26 cellular contexts compared by ENCODE assay signal in genomic region chr7:47886412-47886811, GRCh38.
"Had no signal": no experiment of that assay in that cellular context is flagged by ENCODE, and none has a peak within 500 bp of the region (broad histone marks: within the 10 kb centered on the region; RNA-seq: fewer than 3 reads in every experiment).

No MANE protein-coding gene starts in this region.

- H3K9ac ChIP-seq: neural progenitor cell had no signal

- H3K4me2 ChIP-seq: neural progenitor cell had no signal

- ATAC-seq: natural killer cell; pancreas; right lobe of liver; stimulated activated naive B cell treated with anti-CD40 and anti-IgM and Interleukin-4, amounts not matched to agents 10 μg/mL and 1 μg/mL and 100 μg/mL, for 72 hours had no signal

- DNase-seq: naive B cell; natural killer cell; occipital lobe; pancreas; right cardiac atrium; right lobe of liver; sigmoid colon; small intestine; stimulated activated CD4-positive, alpha-beta T cell treated with anti-CD3 and anti-CD28 coated beads, Interleukin-15, amount 100 ng/mL, for 24 hours; stimulated activated CD4-positive, alpha-beta T cell treated with anti-CD3 and anti-CD28 coated beads, Interleukin-2, amount 100 ng/mL, for 24 hours; stimulated activated CD4-positive, alpha-beta T cell treated with anti-CD3 and anti-CD28 coated beads, Interleukin-2, amount 100 ng/mL, for 48 hours; stimulated activated CD4-positive, alpha-beta T cell treated with anti-CD3 and anti-CD28 coated beads, Interleukin-4, amount 100 ng/mL, for 24 hours; stimulated activated naive B cell treated with anti-CD40 and anti-IgM and Interleukin-4, amounts not matched to agents 10 μg/mL and 1 μg/mL and 100 μg/mL, for 72 hours; stimulated activated naive CD4-positive, alpha-beta T cell treated with Interleukin-2 at 50 U/mL for 16 hours; stomach; thyroid gland; trophoblast cell; upper lobe of left lung had no signal

- H3K27ac Mint-ChIP-seq: natural killer cell; nephron; neural progenitor cell; stimulated activated effector memory CD8-positive, alpha-beta T cell treated with anti-CD3 and anti-CD28 coated beads, Interleukin-12 subunit alpha, Interleukin-12 subunit beta, amount 100 ng/mL, for 72 hours; stimulated activated naive B cell treated with anti-CD40 and anti-IgM and Interleukin-4, amounts not matched to agents 10 μg/mL and 1 μg/mL and 100 μg/mL, for 72 hours; stimulated activated naive CD8-positive, alpha-beta T cell treated with anti-CD3 and anti-CD28 coated beads, Interleukin-15, Interleukin-2, amounts not matched to agents 100 ng/mL and 50 ng/mL, for 24 hours had no signal

- H3K4me1 ChIP-seq: neural progenitor cell, pancreas, prostate gland, right lobe of liver, sigmoid colon, stomach, thyroid gland, upper lobe of left lung, vagina had no signal

- H3K9me3 ChIP-seq: pancreas, prostate gland, right lobe of liver, sigmoid colon, stomach, thoracic aorta, thyroid gland, tibial nerve, upper lobe of left lung, vagina had no signal

- H2AFZ ChIP-seq: neural progenitor cell had no signal

- H3K4me1 Mint-ChIP-seq: naive B cell; natural killer cell; stimulated activated effector memory CD8-positive, alpha-beta T cell treated with anti-CD3 and anti-CD28 coated beads, Interleukin-12 subunit alpha, Interleukin-12 subunit beta, amount 100 ng/mL, for 72 hours; stimulated activated naive B cell treated with anti-CD40 and anti-IgM and Interleukin-4, amounts not matched to agents 10 μg/mL and 1 μg/mL and 100 μg/mL, for 72 hours had no signal

- H3K27me3 ChIP-seq: neural progenitor cell, pancreas, right lobe of liver, sigmoid colon, stomach, thyroid gland, tibial nerve, upper lobe of left lung, vagina had no signal

- H3K4me3 Mint-ChIP-seq: naive B cell; natural killer cell; nephron; neural progenitor cell; stimulated activated effector memory CD8-positive, alpha-beta T cell treated with anti-CD3 and anti-CD28 coated beads, Interleukin-12 subunit alpha, Interleukin-12 subunit beta, amount 100 ng/mL, for 72 hours; stimulated activated naive B cell treated with anti-CD40 and anti-IgM and Interleukin-4, amounts not matched to agents 10 μg/mL and 1 μg/mL and 100 μg/mL, for 72 hours; stimulated activated naive CD8-positive, alpha-beta T cell treated with anti-CD3 and anti-CD28 coated beads, Interleukin-15, Interleukin-2, amounts not matched to agents 100 ng/mL and 50 ng/mL, for 24 hours had no signal

- H3K4me3 ChIP-seq: neural progenitor cell, pancreas, prostate gland, right lobe of liver, sigmoid colon, stomach, thoracic aorta, thyroid gland, tibial nerve, upper lobe of left lung, vagina had no signal

- H3K27ac ChIP-seq: neural progenitor cell, pancreas, prostate gland, right lobe of liver, sigmoid colon, stomach, thoracic aorta, thyroid gland, upper lobe of left lung, vagina had no signal

- H3K36me3 Mint-ChIP-seq: naive B cell; natural killer cell; neural progenitor cell; stimulated activated effector memory CD8-positive, alpha-beta T cell treated with anti-CD3 and anti-CD28 coated beads, Interleukin-12 subunit alpha, Interleukin-12 subunit beta, amount 100 ng/mL, for 72 hours had no signal

- H3K36me3 ChIP-seq: neural progenitor cell, pancreas, prostate gland, right lobe of liver, sigmoid colon, stomach, thoracic aorta, thyroid gland, tibial nerve, upper lobe of left lung, vagina had no signal

- H3K9me3 Mint-ChIP-seq: naive B cell; natural killer cell; nephron; neural progenitor cell; stimulated activated effector memory CD8-positive, alpha-beta T cell treated with anti-CD3 and anti-CD28 coated beads, Interleukin-12 subunit alpha, Interleukin-12 subunit beta, amount 100 ng/mL, for 72 hours; stimulated activated naive B cell treated with anti-CD40 and anti-IgM and Interleukin-4, amounts not matched to agents 10 μg/mL and 1 μg/mL and 100 μg/mL, for 72 hours; stimulated activated naive CD8-positive, alpha-beta T cell treated with anti-CD3 and anti-CD28 coated beads, Interleukin-15, Interleukin-2, amounts not matched to agents 100 ng/mL and 50 ng/mL, for 24 hours had no signal

- H3K27me3 Mint-ChIP-seq: naive B cell; stimulated activated naive CD8-positive, alpha-beta T cell treated with anti-CD3 and anti-CD28 coated beads, Interleukin-15, Interleukin-2, amounts not matched to agents 100 ng/mL and 50 ng/mL, for 24 hours had no signal
